9 cellular contexts compared by ENCODE assay signal in the genomic region with DNA sequence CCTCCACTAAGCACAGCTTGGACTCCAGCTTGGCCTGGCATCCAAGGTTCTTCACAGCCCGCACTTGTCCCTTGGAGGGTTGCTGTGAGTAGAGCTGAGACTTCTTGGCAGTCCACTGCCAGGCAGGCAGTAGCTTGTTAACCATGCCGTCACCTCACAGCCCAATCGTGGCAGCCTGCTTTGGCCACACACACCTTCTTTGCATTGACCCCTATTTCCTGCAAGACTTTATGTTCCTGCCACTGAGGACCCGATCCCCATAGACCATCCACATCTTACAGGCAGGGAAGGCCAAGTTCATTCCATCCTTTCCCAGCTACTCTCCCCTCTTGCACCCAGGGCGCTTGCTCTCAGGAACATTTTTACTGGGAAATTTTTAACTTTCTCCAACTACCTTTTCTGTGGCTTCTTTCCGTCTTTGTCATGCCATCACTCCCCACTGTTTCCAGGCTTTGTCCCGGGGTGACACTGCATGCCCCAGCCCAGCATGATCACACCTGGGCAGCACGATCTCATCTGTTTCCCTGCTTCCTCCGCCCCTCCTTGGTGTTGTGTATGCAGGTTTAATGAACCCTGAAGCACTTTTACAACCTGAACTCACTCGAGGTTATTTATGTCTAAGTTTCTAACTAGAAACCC. TPM values are rescaled to one million over a fixed set of nuclear protein-coding genes. Genes with fewer than 3 reads are reported as not detected.
DNase-seq lines count a peak whose midpoint lies in the region; ATAC-seq and TF ChIP-seq lines count a peak whose summit lies in the region.
"Had no signal": no experiment of that assay in that cellular context is flagged by ENCODE, and none has a peak within 500 bp of the region (broad histone marks: within the 10 kb centered on the region; RNA-seq: fewer than 3 reads in every experiment).

No MANE protein-coding gene starts in this region.

- no peak overlapping the region for H3K4me3 Mint-ChIP-seq in activated CD8-positive, alpha-beta memory T cell treated with anti-CD3 and anti-CD28 coated beads, Interleukin-2, amount 10 ng/mL, durations not matched to agents 7 days and 5 days
- H3K4me3 Mint-ChIP-seq in WTC11 = peak overlapping the region; percentile 43

- H3K9me3 Mint-ChIP-seq in activated CD8-positive, alpha-beta memory T cell treated with anti-CD3 and anti-CD28 coated beads, Interleukin-2, amount 10 ng/mL, durations not matched to agents 7 days and 5 days (ENCODE audit: low read depth) = no peaks in the 10 kb centered on the region
- no peaks in the 10 kb centered on the region for H3K9me3 Mint-ChIP-seq in WTC11

- no peaks in the 10 kb centered on the region for H3K27me3 Mint-ChIP-seq in activated CD8-positive, alpha-beta memory T cell treated with anti-CD3 and anti-CD28 coated beads, Interleukin-2, amount 10 ng/mL, durations not matched to agents 7 days and 5 days
- no peaks in the 10 kb centered on the region; the same call in 1 of the 2 replicates for H3K27me3 Mint-ChIP-seq in WTC11 (ENCODE audit: low read depth)

- intact Hi-C loops in testis (cut with DNase I; ENCODE audit: low total_unique reads) = no loop called here

- no peak for ATAC-seq in activated CD8-positive, alpha-beta memory T cell treated with anti-CD3 and anti-CD28 coated beads, Interleukin-2, amount 10 ng/mL, durations not matched to agents 7 days and 5 days
- ATAC-seq in WTC11 = peak; percentile 11
- ATAC-seq in GM18907 (IDR thresholded peaks at IDR 0.05; ENCODE audit: unreplicated experiment) = no peak

- TF ChIP-seq POLR2A in testis (IDR thresholded peaks at IDR 0.05) = no peak

- peaks cover 38% of the 10 kb centered on the region for H3K36me3 Mint-ChIP-seq in activated CD8-positive, alpha-beta memory T cell treated with anti-CD3 and anti-CD28 coated beads, Interleukin-2, amount 10 ng/mL, durations not matched to agents 7 days and 5 days
- peaks cover 25% of the 10 kb centered on the region for H3K36me3 Mint-ChIP-seq in WTC11

- peak overlapping the region; percentile 87 for H3K27ac Mint-ChIP-seq in activated CD8-positive, alpha-beta memory T cell treated with anti-CD3 and anti-CD28 coated beads, Interleukin-2, amount 10 ng/mL, durations not matched to agents 7 days and 5 days
- peak overlapping the region; percentile 98 for H3K27ac Mint-ChIP-seq in WTC11

- H3K27ac ChIP-seq in testis = peak overlapping the region; percentile 23 to 74
- H3K27ac ChIP-seq: ovary had no signal

- H3K4me3 ChIP-seq in testis = no peak overlapping the region
- H3K4me3 ChIP-seq: ovary had no signal

- DNase-seq in activated CD8-positive, alpha-beta memory T cell treated with anti-CD3 and anti-CD28 coated beads, Interleukin-2, amount 10 ng/mL, durations not matched to agents 7 days and 5 days = no peak
- no peak for DNase-seq in activated CD8-positive, alpha-beta memory T cell treated with anti-CD3 and anti-CD28 coated beads, Interleukin-2, amount 50 U/mL, for 48 hours
- DNase-seq in WTC11 (ENCODE audit: low spot score) (peak; percentile 53), iPS-NIHi7 (ENCODE audit: extremely low spot score) (peak; percentile 38), testis (no peak), NCI-H146 (lab: John Stamatoyannopoulos, UW) (no peak)
- DNase-seq in activated CD8-positive, alpha-beta memory T cell treated with anti-CD3 and anti-CD28 coated beads for 24 hours = no peak

- CTCF ChIA-PET in activated CD8-positive, alpha-beta memory T cell treated with anti-CD3 and anti-CD28 coated beads, Interleukin-2, amount 10 ng/mL, durations not matched to agents 7 days and 5 days (lab: Charles Lee) = interaction anchor here (1.4 to 14.7 kb wide), 4 partner anchors 10 to 19 kb away, joined by 4 to 294 read pairs (median 16); a partner anchor contains a TSS
- CTCF ChIA-PET in WTC11 (lab: Charles Lee) = interaction anchor here (0.5 to 7.5 kb wide), 7 partner anchors 10 to 252 kb away, joined by 3 to 150 read pairs (median 6); a partner anchor contains a TSS

- peaks cover 70% of the 10 kb centered on the region for H3K4me1 Mint-ChIP-seq in activated CD8-positive, alpha-beta memory T cell treated with anti-CD3 and anti-CD28 coated beads, Interleukin-2, amount 10 ng/mL, durations not matched to agents 7 days and 5 days
- peaks cover 83% of the 10 kb centered on the region for H3K4me1 Mint-ChIP-seq in WTC11

- POLR2A ChIA-PET in WTC11 (lab: Charles Lee) = interaction anchor here (1.7 to 5.0 kb wide), 2 partner anchors 16 to 18 kb away, joined by 7 to 45 read pairs; a partner anchor contains a TSS

- H3K36me3 ChIP-seq in testis (ENCODE audit: low read depth, missing control alignments) = no peaks in the 10 kb centered on the region
- H3K36me3 ChIP-seq: ovary had no signal

- peaks cover 68% of the 10 kb centered on the region for H3K4me1 ChIP-seq in testis

- WGBS in testis, 2 donors = 49 to 50% methylated on average over 10 of the region's 10 CpGs

- TF ChIP-seq CTCF in WTC11 (IDR thresholded peaks at IDR 0.05) (no peak), testis (IDR thresholded peaks at IDR 0.05) (no peak)

- H3K27me3 ChIP-seq in testis = no peaks in the 10 kb centered on the region
- H3K27me3 ChIP-seq: ovary had no signal

- no peaks in the 10 kb centered on the region for H3K9me3 ChIP-seq in testis
- H3K9me3 ChIP-seq: ovary had no signal

TF ChIP-seq in WTC11, 78 proteins besides CTCF, POLR2A, EP300 and RAD21 (continues in another document):
- TF ChIP-seq JAZF1 (CRISPR knock-in tag; IDR thresholded peaks at IDR 0.05) = no peak
- no peak for TF ChIP-seq TP53 (CRISPR knock-in tag; IDR thresholded peaks at IDR 0.05)
- TF ChIP-seq, protein P1, sequence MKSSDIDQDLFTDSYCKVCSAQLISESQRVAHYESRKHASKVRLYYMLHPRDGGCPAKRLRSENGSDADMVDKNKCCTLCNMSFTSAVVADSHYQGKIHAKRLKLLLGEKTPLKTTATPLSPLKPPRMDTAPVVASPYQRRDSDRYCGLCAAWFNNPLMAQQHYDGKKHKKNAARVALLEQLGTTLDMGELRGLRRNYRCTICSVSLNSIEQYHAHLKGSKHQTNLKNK (CRISPR knock-in tag; IDR thresholded peaks at IDR 0.05) = 0 out of 2 replicates have a peak, but pooled peaks have one; percentile 12
- TF ChIP-seq FOXK1 (CRISPR knock-in tag; IDR thresholded peaks at IDR 0.05) = peak; percentile 59; the same call in 1 of the 2 replicates
- TF ChIP-seq, protein P2, sequence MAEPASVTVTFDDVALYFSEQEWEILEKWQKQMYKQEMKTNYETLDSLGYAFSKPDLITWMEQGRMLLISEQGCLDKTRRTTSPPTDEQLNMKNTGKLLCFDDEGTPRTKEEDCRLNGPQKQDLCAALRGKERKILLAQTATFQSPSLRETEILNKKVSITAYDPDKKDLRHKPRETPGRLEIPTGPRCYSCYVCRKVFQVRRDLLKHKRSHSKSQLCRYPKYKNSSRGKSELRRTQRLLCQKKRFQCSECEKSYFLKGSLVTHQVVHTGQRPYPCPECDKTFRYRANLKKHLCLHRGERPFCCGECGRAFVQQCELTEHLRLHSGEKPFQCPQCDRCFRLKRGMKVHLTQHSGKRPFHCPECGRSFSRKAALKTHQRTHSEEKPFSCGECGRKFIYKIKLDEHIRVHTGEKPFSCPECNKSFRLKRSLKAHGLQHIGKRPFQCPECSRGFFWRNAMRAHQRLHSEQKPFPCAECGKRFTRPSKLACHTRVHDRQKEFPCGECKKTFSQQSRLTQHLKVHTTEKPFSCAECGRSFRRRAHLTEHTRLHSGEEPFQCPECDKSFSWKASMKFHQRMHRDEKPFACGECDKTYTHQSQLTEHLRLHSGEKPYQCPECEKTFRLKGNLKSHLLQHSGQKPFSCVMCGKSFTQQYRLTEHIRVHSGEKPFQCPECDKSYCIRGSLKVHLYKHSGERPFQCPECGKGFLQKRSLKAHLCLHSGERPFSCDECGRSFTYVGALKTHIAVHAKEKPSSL (CRISPR knock-in tag; conservative IDR thresholded peaks at IDR 0.05) = peak; percentile 60; the same call in 1 of the 2 replicates
- no peak for TF ChIP-seq CBFB (CRISPR knock-in tag; IDR thresholded peaks at IDR 0.05; ENCODE audit: low read depth)

RNA-seq across cellular contexts. Expression of a gene that starts 2.6 kb away (rescaled TPM):
- 1 to 10 TPM; 2.0 to 3.2 TPM for total RNA-seq in activated CD8-positive, alpha-beta memory T cell treated with anti-CD3 and anti-CD28 coated beads, Interleukin-2, amount 10 ng/mL, durations not matched to agents 7 days and 5 days
- total RNA-seq in WTC11 (2021) (6.6 to 8.7 TPM (median 8.2 TPM) in 3 replicates), testis (10 to 100 TPM; 12.1 to 14.4 TPM)
- 14.2 TPM for polyA plus RNA-seq in testis (ENCODE audit: insufficient read depth, low read depth, low replicate concordance)

RNA-seq across cellular contexts. Expression of a gene that starts 15.9 kb away (rescaled TPM):
- total RNA-seq in activated CD8-positive, alpha-beta memory T cell treated with anti-CD3 and anti-CD28 coated beads, Interleukin-2, amount 10 ng/mL, durations not matched to agents 7 days and 5 days = 100 to 1,000 TPM; 442 to 462 TPM
- total RNA-seq in WTC11 (2021) (285 to 314 TPM (median 300 TPM) in 3 replicates), testis (100 to 1,000 TPM; 431 to 499 TPM)
- polyA plus RNA-seq in testis (ENCODE audit: insufficient read depth, low read depth, low replicate concordance) = 455 TPM

RNA-seq across cellular contexts. Expression of a gene that starts 18.5 kb away (rescaled TPM):
- 100 to 1,000 TPM in 1 of 2 experiments, 10 to 100 TPM in 1; 77.3 to 123 TPM for total RNA-seq in activated CD8-positive, alpha-beta memory T cell treated with anti-CD3 and anti-CD28 coated beads, Interleukin-2, amount 10 ng/mL, durations not matched to agents 7 days and 5 days
- 31.9 to 41.5 TPM (median 40.3 TPM) in 3 replicates for total RNA-seq in WTC11 (2021)
- 10 to 100 TPM; 24.0 to 26.3 TPM for total RNA-seq in testis
- 14.4 TPM for polyA plus RNA-seq in testis (ENCODE audit: insufficient read depth, low read depth, low replicate concordance)

RNA-seq across cellular contexts. Expression of a gene that starts 39.4 kb away (rescaled TPM):
- total RNA-seq in activated CD8-positive, alpha-beta memory T cell treated with anti-CD3 and anti-CD28 coated beads, Interleukin-2, amount 10 ng/mL, durations not matched to agents 7 days and 5 days = under 1 TPM; 0.23 to 0.40 TPM
- total RNA-seq in WTC11 (2021) (8.0 to 10.4 TPM (median 8.6 TPM) in 3 replicates), testis (10 to 100 TPM; 32.6 to 40.1 TPM)
- polyA plus RNA-seq in testis (ENCODE audit: insufficient read depth, low read depth, low replicate concordance) = 46.8 TPM

RNA-seq across cellular contexts. Expression of a gene that starts 40.6 kb away (rescaled TPM):
- 10 to 100 TPM; 61.1 to 65.0 TPM for total RNA-seq in activated CD8-positive, alpha-beta memory T cell treated with anti-CD3 and anti-CD28 coated beads, Interleukin-2, amount 10 ng/mL, durations not matched to agents 7 days and 5 days
- total RNA-seq in WTC11 (2021) = 24.5 to 31.6 TPM (median 28.3 TPM) in 3 replicates
- total RNA-seq in testis = 10 to 100 TPM; 27.7 to 29.8 TPM
- 14.9 TPM for polyA plus RNA-seq in testis (ENCODE audit: insufficient read depth, low read depth, low replicate concordance)

Comparison
In these comparisons a context has a peak if more than half of its experiments do, and no peak if none do; other contexts are left out.
1. DNase-seq: peak in WTC11 (single experiment) and iPS-NIHi7 (single experiment); none in activated CD8-positive, alpha-beta memory T cell treated with anti-CD3 and anti-CD28 coated beads, Interleukin-2, amount 10 ng/mL, durations not matched to agents 7 days and 5 days (single experiment), activated CD8-positive, alpha-beta memory T cell treated with anti-CD3 and anti-CD28 coated beads, Interleukin-2, amount 50 U/mL, for 48 hours (single experiment), testis (single experiment), NCI-H146 (single experiment) and activated CD8-positive, alpha-beta memory T cell treated with anti-CD3 and anti-CD28 coated beads for 24 hours (single experiment).